23 cellular contexts compared by ENCODE assay signal in genomic region chr13:33372251-33372919, GRCh38.
"Had no signal": no experiment of that assay in that cellular context is flagged by ENCODE, and none has a peak within 500 bp of the region (broad histone marks: within the 10 kb centered on the region; RNA-seq: fewer than 3 reads in every experiment).

No MANE protein-coding gene starts in this region.

- H3K4me1 ChIP-seq: breast epithelium, suprapubic skin, tibial artery had no signal

- H3K9ac ChIP-seq: parathyroid adenoma had no signal

- H3K4me2 ChIP-seq: smooth muscle cell had no signal

- ATAC-seq: activated CD4-positive, alpha-beta T cell treated with anti-CD3 and anti-CD28 coated beads for 36 hours; activated CD8-positive, alpha-beta memory T cell treated with anti-CD3 and anti-CD28 coated beads, Interleukin-2, amount 10 ng/mL, durations not matched to agents 7 days and 5 days; activated CD8-positive, alpha-beta T cell treated with anti-CD3 and anti-CD28 coated beads, Interleukin-2, amount 10 ng/mL, durations not matched to agents 7 days and 5 days; activated naive CD8-positive, alpha-beta T cell treated with anti-CD3 and anti-CD28 coated beads, Interleukin-2, amount 50 U/mL, for 24 hours; esophagus mucosa; left cardiac atrium; left ventricle myocardium superior; psoas muscle; stimulated activated naive B cell treated with anti-CD40 and anti-IgM and Interleukin-4, amounts not matched to agents 10 μg/mL and 1 μg/mL and 100 μg/mL, for 72 hours; upper lobe of right lung had no signal

- H3K36me3 ChIP-seq: breast epithelium, sigmoid colon, suprapubic skin, tibial artery, upper lobe of right lung had no signal

- H3K27ac ChIP-seq: breast epithelium, parathyroid adenoma, psoas muscle, suprapubic skin, tibial artery, upper lobe of right lung had no signal

- H3K4me3 ChIP-seq: breast epithelium, psoas muscle, sigmoid colon, smooth muscle cell, suprapubic skin, tibial artery, upper lobe of right lung had no signal

- H3K79me2 ChIP-seq: parathyroid adenoma had no signal

- H2AFZ ChIP-seq: parathyroid adenoma had no signal

- H3K9me3 ChIP-seq: breast epithelium, psoas muscle, sigmoid colon, suprapubic skin, tibial artery, upper lobe of right lung had no signal

- H3K27me3 ChIP-seq: breast epithelium, sigmoid colon, suprapubic skin, tibial artery, upper lobe of right lung had no signal

- DNase-seq: activated CD4-positive, alpha-beta T cell treated with anti-CD3 and anti-CD28 coated beads for 36 hours; activated CD4-positive, CD25-positive, alpha-beta regulatory T cell; activated CD8-positive, alpha-beta memory T cell treated with anti-CD3 and anti-CD28 coated beads, Interleukin-2, amount 10 ng/mL, durations not matched to agents 7 days and 5 days; activated CD8-positive, alpha-beta T cell treated with anti-CD3 and anti-CD28 coated beads, Interleukin-2, amount 10 ng/mL, durations not matched to agents 7 days and 5 days; activated naive CD8-positive, alpha-beta T cell treated with anti-CD3 and anti-CD28 coated beads, Interleukin-2, amount 50 U/mL, for 24 hours; activated T-cell treated with anti-CD3 and anti-CD28 coated beads, Interleukin-2, amount 50 U/mL, for 48 hours; amygdala; central memory CD4-positive, alpha-beta T cell; glutamatergic neuron; left cardiac atrium; left ventricle myocardium superior; naive B cell; psoas muscle; sigmoid colon; stimulated activated CD4-positive, alpha-beta T cell treated with anti-CD3 and anti-CD28 coated beads, Interleukin-1b, Interleukin-23, amount 100 ng/mL, for 48 hours; stimulated activated naive B cell treated with anti-CD40 and anti-IgM and Interleukin-4, amounts not matched to agents 10 μg/mL and 1 μg/mL and 100 μg/mL, for 72 hours; tibial artery; upper lobe of right lung had no signal
